Comparison of ENCODE assay signal across 21 cellular contexts in genomic region chr6:98579089-98579488, GRCh38.
"Had no signal": no experiment of that assay in that cellular context is flagged by ENCODE, and none has a peak within 500 bp of the region (broad histone marks: within the 10 kb centered on the region; RNA-seq: fewer than 3 reads in every experiment).

No MANE protein-coding gene starts in this region.

- H3K27me3 Mint-ChIP-seq: effector memory CD8-positive, alpha-beta T cell; natural killer cell treated with Interleukin-12 subunit alpha and Interleukin-12 subunit beta and Interleukin-15 and Interleukin-18, amount 100 ng/mL, for 72 hours had no signal

- H3K27ac ChIP-seq: breast epithelium, epithelial cell of prostate, gastroesophageal sphincter, psoas muscle, thyroid gland, vagina had no signal

- H3K27me3 ChIP-seq: breast epithelium, gastroesophageal sphincter, thyroid gland, vagina had no signal

- H3K4me1 ChIP-seq: breast epithelium, psoas muscle, thyroid gland, vagina had no signal

- DNase-seq: activated CD4-positive, alpha-beta T cell treated with anti-CD3 and anti-CD28 coated beads, Interleukin-2, amount 50 U/mL, for 4 hours; activated naive CD4-positive, alpha-beta T cell treated with Interleukin-2 at 50 U/mL for 16 hours; anterior cingulate cortex; cerebellar nuclear complex; dermis blood vessel endothelial cell; effector memory CD8-positive, alpha-beta T cell; hippocampal formation; left ventricle myocardium superior; mesenchymal stem cell; psoas muscle; stimulated activated CD4-positive, alpha-beta T cell treated with anti-CD3 and anti-CD28 coated beads, Interleukin-12 subunit alpha, Interleukin-12 subunit beta, amount 100 ng/mL, for 4 hours; T-cell; T-helper 9 cell; thyroid gland had no signal

- H3K4me1 Mint-ChIP-seq: activated T-helper 17 cell treated with anti-CD3 and anti-CD28 coated beads, Interleukin-2, amount 50 U/mL, for 72 hours; stimulated activated effector memory CD8-positive, alpha-beta T cell treated with anti-CD3 and anti-CD28 coated beads, Interleukin-12 subunit alpha, Interleukin-12 subunit beta, amount 100 ng/mL, for 72 hours; T-cell had no signal

- H3K4me3 ChIP-seq: breast epithelium, gastroesophageal sphincter, psoas muscle, thyroid gland, vagina had no signal

- H3K36me3 Mint-ChIP-seq: natural killer cell treated with Interleukin-12 subunit alpha and Interleukin-12 subunit beta and Interleukin-15 and Interleukin-18, amount 100 ng/mL, for 72 hours; stimulated activated effector memory CD8-positive, alpha-beta T cell treated with anti-CD3 and anti-CD28 coated beads, Interleukin-12 subunit alpha, Interleukin-12 subunit beta, amount 100 ng/mL, for 72 hours; T-cell had no signal

- H3K9me3 ChIP-seq: breast epithelium, gastroesophageal sphincter, psoas muscle, thyroid gland, vagina had no signal

- H3K36me3 ChIP-seq: breast epithelium, gastroesophageal sphincter, thyroid gland, vagina had no signal

- H3K4me3 Mint-ChIP-seq: activated T-helper 17 cell treated with anti-CD3 and anti-CD28 coated beads, Interleukin-2, amount 50 U/mL, for 72 hours; effector memory CD8-positive, alpha-beta T cell; natural killer cell treated with Interleukin-12 subunit alpha and Interleukin-12 subunit beta and Interleukin-15 and Interleukin-18, amount 100 ng/mL, for 72 hours; stimulated activated effector memory CD8-positive, alpha-beta T cell treated with anti-CD3 and anti-CD28 coated beads, Interleukin-12 subunit alpha, Interleukin-12 subunit beta, amount 100 ng/mL, for 72 hours; T-cell had no signal

- H3K9me3 Mint-ChIP-seq: activated T-helper 17 cell treated with anti-CD3 and anti-CD28 coated beads, Interleukin-2, amount 50 U/mL, for 72 hours; effector memory CD8-positive, alpha-beta T cell; stimulated activated effector memory CD8-positive, alpha-beta T cell treated with anti-CD3 and anti-CD28 coated beads, Interleukin-12 subunit alpha, Interleukin-12 subunit beta, amount 100 ng/mL, for 72 hours; T-cell had no signal

- H3K27ac Mint-ChIP-seq: activated T-helper 17 cell treated with anti-CD3 and anti-CD28 coated beads, Interleukin-2, amount 50 U/mL, for 72 hours; effector memory CD8-positive, alpha-beta T cell; natural killer cell treated with Interleukin-12 subunit alpha and Interleukin-12 subunit beta and Interleukin-15 and Interleukin-18, amount 100 ng/mL, for 72 hours; stimulated activated effector memory CD8-positive, alpha-beta T cell treated with anti-CD3 and anti-CD28 coated beads, Interleukin-12 subunit alpha, Interleukin-12 subunit beta, amount 100 ng/mL, for 72 hours; T-cell had no signal
